In genomic region chr11:74679513-74679865, GRCh38 we compare ENCODE assay signal across 20 cellular contexts. TPM values are rescaled to one million over a fixed set of nuclear protein-coding genes. Genes with fewer than 3 reads are reported as not detected.
"Had no signal": no experiment of that assay in that cellular context is flagged by ENCODE, and none has a peak within 500 bp of the region (broad histone marks: within the 10 kb centered on the region; RNA-seq: fewer than 3 reads in every experiment).

No MANE protein-coding gene starts in this region.

- H3K4me3 ChIP-seq: thyroid gland had no signal

- H3K27me3 ChIP-seq: brain microvascular endothelial cell, thyroid gland had no signal

- H3K36me3 ChIP-seq: brain microvascular endothelial cell, thyroid gland had no signal

- FAIRE-seq: urothelium cell line had no signal

- H3K36me3 Mint-ChIP-seq: activated naive CD8-positive, alpha-beta T cell treated with anti-CD3 and anti-CD28 coated beads, Interleukin-2, amount 10 ng/mL, durations not matched to agents 7 days and 5 days; immature natural killer cell had no signal

- H3K9me3 Mint-ChIP-seq: activated naive CD8-positive, alpha-beta T cell treated with anti-CD3 and anti-CD28 coated beads, Interleukin-2, amount 10 ng/mL, durations not matched to agents 7 days and 5 days; activated T-cell treated with anti-CD3 and anti-CD28 coated beads, Interleukin-2, amount 50 U/mL, for 72 hours; effector memory CD8-positive, alpha-beta T cell; immature natural killer cell; naive thymus-derived CD8-positive, alpha-beta T cell had no signal

- ATAC-seq: activated T-cell treated with anti-CD3 and anti-CD28 coated beads, Interleukin-2, amount 50 U/mL, for 72 hours; effector memory CD8-positive, alpha-beta T cell; naive thymus-derived CD8-positive, alpha-beta T cell had no signal

- DNase-seq: activated CD4-positive, alpha-beta T cell treated with anti-CD3 and anti-CD28 coated beads for 1 hour; activated CD4-positive, alpha-beta T cell treated with anti-CD3 and anti-CD28 coated beads, Interleukin-2, amount 50 U/mL, for 4 hours; activated naive CD8-positive, alpha-beta T cell treated with anti-CD3 and anti-CD28 coated beads, Interleukin-2, amount 10 ng/mL, durations not matched to agents 7 days and 5 days; activated T-cell treated with anti-CD3 and anti-CD28 coated beads, Interleukin-2, amount 50 U/mL, for 72 hours; anterior cingulate cortex; brain microvascular endothelial cell; cerebellar nuclear complex; effector memory CD8-positive, alpha-beta T cell; foreskin melanocyte; immature natural killer cell; left cardiac atrium; naive thymus-derived CD8-positive, alpha-beta T cell; SW 1271; thyroid gland had no signal

- H3K27ac ChIP-seq: brain microvascular endothelial cell, epithelial cell of prostate, thyroid gland had no signal

- H3K27ac Mint-ChIP-seq: activated naive CD8-positive, alpha-beta T cell treated with anti-CD3 and anti-CD28 coated beads, Interleukin-2, amount 10 ng/mL, durations not matched to agents 7 days and 5 days; activated T-cell treated with anti-CD3 and anti-CD28 coated beads, Interleukin-2, amount 50 U/mL, for 72 hours; dendritic cell treated with granulocyte-macrophage colony-stimulating factor and Interleukin-4, amounts not matched to agents 40 ng/mL and 50 ng/mL, for 4 days; effector memory CD8-positive, alpha-beta T cell; immature natural killer cell; progenitor cell of endocrine pancreas had no signal

- H3K4me3 Mint-ChIP-seq: activated naive CD8-positive, alpha-beta T cell treated with anti-CD3 and anti-CD28 coated beads, Interleukin-2, amount 10 ng/mL, durations not matched to agents 7 days and 5 days; activated T-cell treated with anti-CD3 and anti-CD28 coated beads, Interleukin-2, amount 50 U/mL, for 72 hours; dendritic cell treated with granulocyte-macrophage colony-stimulating factor and Interleukin-4, amounts not matched to agents 40 ng/mL and 50 ng/mL, for 4 days; effector memory CD8-positive, alpha-beta T cell; immature natural killer cell; naive thymus-derived CD8-positive, alpha-beta T cell had no signal

- H3K9me3 ChIP-seq: thyroid gland had no signal

RNA-seq across cellular contexts. Expression of gene CHRDL2, which starts 51.7 kb away (rescaled TPM):
- total RNA-seq: activated naive CD8-positive, alpha-beta T cell treated with anti-CD3 and anti-CD28 coated beads, Interleukin-2, amount 10 ng/mL, durations not matched to agents 7 days and 5 days; activated T-cell treated with anti-CD3 and anti-CD28 coated beads, Interleukin-2, amount 50 U/mL, for 72 hours; fibroblast of lung; naive thymus-derived CD8-positive, alpha-beta T cell; T-helper 2 cell treated with Interferon-gamma antibody and Interleukin-4, amounts not matched to agents 100 ng/mL and 5 ng/mL, for 36 hours; thyroid gland had no signal
- polyA plus RNA-seq: fibroblast of lung; immature natural killer cell; naive thymus-derived CD8-positive, alpha-beta T cell had no signal
